In genomic region chr7:150737265-150738055, GRCh38 we compare ENCODE assay signal across 8 cellular contexts. TPM values are rescaled to one million over a fixed set of nuclear protein-coding genes. Genes with fewer than 3 reads are reported as not detected.
DNase-seq lines count a peak whose midpoint lies in the region; ATAC-seq and TF ChIP-seq lines count a peak whose summit lies in the region.

Gene GIMAP5 (plus strand): TSS chr7:150737418. CDS start chr7:150740885, 3,467 bp downstream.

- no peak within 1 kb of the TSS for H2AK5ac ChIP-seq in mesendoderm (ENCODE audit: low read length)

- H4K20me1 ChIP-seq in OCI-LY7 (ENCODE audit: insufficient read depth, low read length): no peaks in the 10 kb centered on the region

- H3K4me1 Mint-ChIP-seq in CD4-positive, alpha-beta memory T cell: peaks cover 55 to 94% (median 64%) of the 10 kb centered on the region in 4 donors
- H3K4me1 Mint-ChIP-seq in stimulated activated memory B cell treated with anti-CD40 and anti-IgM and Interleukin-4, amounts not matched to agents 10 μg/mL and 1 μg/mL and 100 μg/mL, for 72 hours: peaks cover 12% of the 10 kb centered on the region

- peaks cover 0 to 9% (median 0%) of the 10 kb centered on the region in 8 donors for H3K9me3 Mint-ChIP-seq in CD4-positive, alpha-beta memory T cell
- H3K9me3 Mint-ChIP-seq in stimulated activated memory B cell treated with anti-CD40 and anti-IgM and Interleukin-4, amounts not matched to agents 10 μg/mL and 1 μg/mL and 100 μg/mL, for 72 hours: peaks cover 2% of the 10 kb centered on the region

- BruUV-seq in OCI-LY7 (replicated peaks; lab: Mats Ljungman, UMichigan): no TSS peak

- peak in 4 of 5 donors; percentile 58 to 74 (median 61) for DNase-seq in CD4-positive, alpha-beta memory T cell
- peak; percentile 57 for DNase-seq in activated CD4-positive, alpha-beta T cell treated with anti-CD3 and anti-CD28 coated beads for 4 hours
- DNase-seq in OCI-LY7 (ENCODE audit: low spot score) (no peak), mesendoderm (no peak)

- H3K9ac ChIP-seq in mesendoderm (ENCODE audit: low read length): no peak within 1 kb of the TSS

- no peak within 1 kb of the TSS for H2BK15ac ChIP-seq in mesendoderm (replicated peaks; ENCODE audit: low read depth)

- H3K79me2 ChIP-seq in OCI-LY7 (ENCODE audit: insufficient read depth, low read depth, low read length): no peaks in the 10 kb centered on the region
- H3K79me2 ChIP-seq in mesendoderm (ENCODE audit: control insufficient read depth, insufficient read depth, low read length): no peaks in the 10 kb centered on the region

- no peak within 1 kb of the TSS for H2AFZ ChIP-seq in OCI-LY7 (ENCODE audit: low read length)

- H3K27me3 ChIP-seq in CD4-positive, alpha-beta memory T cell (ENCODE audit: insufficient read depth, low read length): no peaks in the 10 kb centered on the region
- peaks cover 61% of the 10 kb centered on the region for H3K27me3 ChIP-seq in mesendoderm (ENCODE audit: insufficient read depth, low read length, poor library complexity)

- peak; percentile 57 for ATAC-seq in HG02588 (IDR thresholded peaks at IDR 0.05; ENCODE audit: unreplicated experiment)
- peak; percentile 10 for ATAC-seq in esophagus mucosa
- ATAC-seq in stimulated activated memory B cell treated with anti-CD40 and anti-IgM and Interleukin-4, amounts not matched to agents 10 μg/mL and 1 μg/mL and 100 μg/mL, for 72 hours: peak; percentile 44
- no peak for ATAC-seq in GM21515 (IDR thresholded peaks at IDR 0.05; ENCODE audit: unreplicated experiment)

- no peak within 1 kb of the TSS for H3K4me2 ChIP-seq in OCI-LY7 (ENCODE audit: low read length)
- no peak within 1 kb of the TSS for H3K4me2 ChIP-seq in mesendoderm (ENCODE audit: low read length)

- no peak for TF ChIP-seq CTCF in OCI-LY7 (conservative IDR thresholded peaks at IDR 0.05; ENCODE audit: low read length)

- H3K4me3 ChIP-seq in CD4-positive, alpha-beta memory T cell (ENCODE audit: low read length in 2 of 2): peak within 1 kb of the TSS; percentile 81 to 82
- no peak within 1 kb of the TSS for H3K4me3 ChIP-seq in OCI-LY7 (ENCODE audit: low read depth, low read length, poor library complexity, severe bottlenecking)
- no peak within 1 kb of the TSS for H3K4me3 ChIP-seq in mesendoderm (ENCODE audit: low read length)

- CTCF ChIA-PET in CD4-positive, alpha-beta memory T cell (lab: Charles Lee; ENCODE audit: partially characterized antibody): interaction anchor here (0.8 to 3.3 kb wide), 13 partner anchors 14 to 289 kb away, joined by 3 to 26 read pairs (median 3); partner anchors contain the start of genes GIMAP1 and GIMAP6
- CTCF ChIA-PET in OCI-LY7 (lab: Charles Lee; ENCODE audit: unreplicated experiment): no interaction called here

- no peak within 1 kb of the TSS for H3K4ac ChIP-seq in mesendoderm (ENCODE audit: low read depth, low read length)

- H2BK120ac ChIP-seq in mesendoderm (ENCODE audit: low read depth, low read length): no peak within 1 kb of the TSS

- H3K23ac ChIP-seq in mesendoderm (ENCODE audit: low read length): no peak within 1 kb of the TSS

- H3K9me3 ChIP-seq in CD4-positive, alpha-beta memory T cell (ENCODE audit: control insufficient read depth in 1 of 2, low read length in 2 of 2): no peaks in the 10 kb centered on the region
- H3K9me3 ChIP-seq in OCI-LY7 (ENCODE audit: low read length): no peaks in the 10 kb centered on the region

- H3K27ac ChIP-seq in CD4-positive, alpha-beta memory T cell (ENCODE audit: low read depth, low read length): peak within 1 kb of the TSS; percentile 83
- H3K27ac ChIP-seq in OCI-LY7 (ENCODE audit: low read depth, low read length, poor library complexity, severe bottlenecking): no peak within 1 kb of the TSS
- no peak within 1 kb of the TSS for H3K27ac ChIP-seq in mesendoderm (ENCODE audit: low read depth, low read length)

- H3K36me3 ChIP-seq in CD4-positive, alpha-beta memory T cell (ENCODE audit: insufficient read depth, low read length): peaks cover 27% of the 10 kb centered on the region
- no peaks in the 10 kb centered on the region for H3K36me3 ChIP-seq in OCI-LY7 (ENCODE audit: insufficient read depth, low read length)
- no peaks in the 10 kb centered on the region for H3K36me3 ChIP-seq in mesendoderm (ENCODE audit: control insufficient read depth, insufficient read depth, low read length)

- H3K79me1 ChIP-seq in mesendoderm (ENCODE audit: low read length): no peaks in the 10 kb centered on the region

- H3K4me1 ChIP-seq in CD4-positive, alpha-beta memory T cell (ENCODE audit: insufficient read depth, low read length): peaks cover 64% of the 10 kb centered on the region
- H3K4me1 ChIP-seq in OCI-LY7 (ENCODE audit: insufficient read depth, low read length, poor library complexity, severe bottlenecking) (no peaks in the 10 kb centered on the region), mesendoderm (ENCODE audit: control insufficient read depth, low read depth, low read length) (peaks cover 3% of the 10 kb centered on the region)

- POLR2A ChIA-PET in CD4-positive, alpha-beta memory T cell (lab: Charles Lee; ENCODE audit: partially characterized antibody): interaction anchor here (0.7 to 26.3 kb wide), 40 partner anchors 8 to 332 kb away, joined by 3 to 593 read pairs (median 8); partner anchors contain the start of genes GIMAP1, GIMAP2, GIMAP4 and GIMAP6
- POLR2A ChIA-PET in OCI-LY7 (lab: Charles Lee): interaction anchor here (0.6 kb wide), 1 partner anchor 82 kb away, joined by 3 read pairs; no protein-coding TSS in a partner anchor

- H3K27me3 Mint-ChIP-seq in CD4-positive, alpha-beta memory T cell: no peaks in the 10 kb centered on the region
- H3K27me3 Mint-ChIP-seq in stimulated activated memory B cell treated with anti-CD40 and anti-IgM and Interleukin-4, amounts not matched to agents 10 μg/mL and 1 μg/mL and 100 μg/mL, for 72 hours: peaks cover 49% of the 10 kb centered on the region

- no peak within 1 kb of the TSS for H4K5ac ChIP-seq in mesendoderm (ENCODE audit: low read length)

- H4K8ac ChIP-seq in mesendoderm (ENCODE audit: low read depth, low read length): no peak within 1 kb of the TSS

- peak within 1 kb of the TSS; percentile 92 to 100 (median 98) for H3K4me3 Mint-ChIP-seq in CD4-positive, alpha-beta memory T cell
- peak within 1 kb of the TSS; percentile 75 for H3K4me3 Mint-ChIP-seq in stimulated activated memory B cell treated with anti-CD40 and anti-IgM and Interleukin-4, amounts not matched to agents 10 μg/mL and 1 μg/mL and 100 μg/mL, for 72 hours

- no peak within 1 kb of the TSS for H3K18ac ChIP-seq in mesendoderm (ENCODE audit: low read length)

- peak within 1 kb of the TSS; percentile 86 to 98 (median 96) for H3K27ac Mint-ChIP-seq in CD4-positive, alpha-beta memory T cell
- H3K27ac Mint-ChIP-seq in stimulated activated memory B cell treated with anti-CD40 and anti-IgM and Interleukin-4, amounts not matched to agents 10 μg/mL and 1 μg/mL and 100 μg/mL, for 72 hours: peak within 1 kb of the TSS; percentile 65

- H3K36me3 Mint-ChIP-seq in CD4-positive, alpha-beta memory T cell: peaks cover 49 to 51% of the 10 kb centered on the region in 2 donors
- peaks cover 6% of the 10 kb centered on the region for H3K36me3 Mint-ChIP-seq in stimulated activated memory B cell treated with anti-CD40 and anti-IgM and Interleukin-4, amounts not matched to agents 10 μg/mL and 1 μg/mL and 100 μg/mL, for 72 hours

- intact Hi-C loops in CD4-positive, alpha-beta memory T cell (cut with micrococcal nuclease): loop anchor here (1.0 to 5.0 kb wide), 6 partner anchors 17 to 287 kb away; partner anchors contain the start of genes GIMAP1, GIMAP2, GIMAP6 and GIMAP8
- intact Hi-C loops in OCI-LY7 (cut with micrococcal nuclease; ENCODE audit: unreplicated experiment): no loop called here

- no peak within 1 kb of the TSS for H2BK5ac ChIP-seq in mesendoderm (ENCODE audit: low read length)

- H3K9me2 ChIP-seq in OCI-LY7 (ENCODE audit: insufficient read depth, low read length): no peaks in the 10 kb centered on the region

- WGBS in mesendoderm (ENCODE audit: extremely low coverage, insufficient coverage, low lambda C conversion rate): no CpG with 5 or more reads among the region's 14 CpGs

- H3K56ac ChIP-seq in mesendoderm (ENCODE audit: low read length): no peak within 1 kb of the TSS

RNA-seq across cellular contexts. Expression of gene GIMAP5, which starts in this region (rescaled TPM):
- total RNA-seq in CD4-positive, alpha-beta memory T cell: 100 to 1,000 TPM; 296 to 297 TPM
- 100 to 1,000 TPM; 415 to 679 TPM for polyA plus RNA-seq in CD4-positive, alpha-beta memory T cell
- total RNA-seq in esophagus mucosa (1.4 TPM), OCI-LY7 (2022) (not detected in 2 replicates)
- not detected in 2 replicates for total RNA-seq in OCI-LY7 (2014; rRNA removed; shearing (Covaris generic))
- not detected for polyA plus RNA-seq in mesendoderm (2013, experiment 1 of 2)
- not detected for polyA plus RNA-seq in mesendoderm (2013, experiment 2 of 2)

Comparison
In these comparisons a context has a peak if more than half of its experiments do, and no peak if none do; other contexts are left out.
1. RNA of gene GIMAP5 (total RNA-seq): 296 to 297 TPM in CD4-positive, alpha-beta memory T cell; 1.4 TPM in esophagus mucosa (single experiment) and not detected in OCI-LY7; every median in the first group is over 100 times any median in the second.
2. DNase-seq: peak in CD4-positive, alpha-beta memory T cell (4 of 5) and activated CD4-positive, alpha-beta T cell treated with anti-CD3 and anti-CD28 coated beads for 4 hours (2 of 2); none in OCI-LY7 (single experiment) and mesendoderm (single experiment).
3. H3K4me3 ChIP-seq: peak in CD4-positive, alpha-beta memory T cell (2 of 2); none in OCI-LY7 (single experiment) and mesendoderm (single experiment).